In genomic region chr4:36026348-36026747, GRCh38 we compare ENCODE assay signal across 21 cellular contexts.
DNase-seq lines count a peak whose midpoint lies in the region; ATAC-seq, FAIRE-seq and TF ChIP-seq lines count a peak whose summit lies in the region.
"Had no signal": no experiment of that assay in that cellular context is flagged by ENCODE, and none has a peak within 500 bp of the region (broad histone marks: within the 10 kb centered on the region; RNA-seq: fewer than 3 reads in every experiment).

No MANE protein-coding gene starts in this region.

- H3K27ac Mint-ChIP-seq in glutamatergic neuron (ENCODE audit: unreplicated experiment): peak overlapping the region; percentile 60
- H3K27ac Mint-ChIP-seq: CD14-positive monocyte; HFFc6; T-helper 1 cell treated with Interleukin-12 subunit alpha and Interleukin-12 subunit beta and Interleukin-4 antibody, amounts not matched to agents 30 μg/mL and 1 μg/mL, for 36 hours had no signal

- no peaks in the 10 kb centered on the region for H3K36me3 Mint-ChIP-seq in glutamatergic neuron (ENCODE audit: unreplicated experiment)
- H3K36me3 Mint-ChIP-seq: CD14-positive monocyte had no signal

- DNase-seq in SKM-1 (lab: John Stamatoyannopoulos, UW; ENCODE audit: unreplicated experiment): peak; percentile 18
- DNase-seq in SKM-1 treated with dmso at 0.1 percent for 144 hours (lab: John Stamatoyannopoulos, UW; ENCODE audit: unreplicated experiment): no peak
- peak; percentile 99 for DNase-seq in NCI-H446 treated with DMSO at 0.1 percent for 48 hours (lab: John Stamatoyannopoulos, UW)
- no peak for DNase-seq in glutamatergic neuron
- DNase-seq in urothelium cell line (ENCODE audit: low spot score): no peak
- DNase-seq in cerebellar cortex (ENCODE audit: low spot score): no peak
- DNase-seq in cortex of kidney (lab: John Stamatoyannopoulos, UW): no peak
- DNase-seq: DMS79, HFFc6, KBM-7, NCI-H1092, NCI-H2029, NCI-H2171, NCI-H510A, SHP77 treated with DMSO at 0.1 percent for 48 hours had no signal

- no peak overlapping the region for H3K4me3 Mint-ChIP-seq in glutamatergic neuron (ENCODE audit: unreplicated experiment)
- H3K4me3 Mint-ChIP-seq: CD14-positive monocyte; HFFc6; T-helper 1 cell treated with Interleukin-12 subunit alpha and Interleukin-12 subunit beta and Interleukin-4 antibody, amounts not matched to agents 30 μg/mL and 1 μg/mL, for 36 hours had no signal

- H3K4me1 Mint-ChIP-seq in glutamatergic neuron (ENCODE audit: low read depth, unreplicated experiment): peaks cover 24% of the 10 kb centered on the region
- H3K4me1 Mint-ChIP-seq: CD14-positive monocyte had no signal

- H3K9me3 Mint-ChIP-seq in glutamatergic neuron (ENCODE audit: unreplicated experiment): peaks cover 2% of the 10 kb centered on the region
- H3K9me3 Mint-ChIP-seq: T-helper 1 cell treated with Interleukin-12 subunit alpha and Interleukin-12 subunit beta and Interleukin-4 antibody, amounts not matched to agents 30 μg/mL and 1 μg/mL, for 36 hours had no signal

- TF ChIP-seq CTCF in glutamatergic neuron (IDR thresholded peaks at IDR 0.05; ENCODE audit: partially characterized antibody, unreplicated experiment): no peak

- peak; percentile 30 for FAIRE-seq in urothelium cell line (lab: Jason Lieb, UNC)
- FAIRE-seq: GM12891, GM18507 had no signal

- ATAC-seq in GM21737 (IDR thresholded peaks at IDR 0.05; ENCODE audit: unreplicated experiment): no peak
- ATAC-seq: SK-N-SH treated with all-trans-retinoic acid at 6 μM for 48 hours had no signal

- H3K27me3 Mint-ChIP-seq in glutamatergic neuron (ENCODE audit: unreplicated experiment): peaks cover 1% of the 10 kb centered on the region

Comparison
In these comparisons a context has a peak if more than half of its experiments do, and no peak if none do; other contexts are left out.
1. DNase-seq: peak in SKM-1 (single experiment) and NCI-H446 treated with DMSO at 0.1 percent for 48 hours (single experiment); none in SKM-1 treated with dmso at 0.1 percent for 144 hours (single experiment), glutamatergic neuron (single experiment), urothelium cell line (single experiment), cerebellar cortex (single experiment) and cortex of kidney (single experiment).